ENCODE assay signal across 8 cellular contexts in the genomic region with DNA sequence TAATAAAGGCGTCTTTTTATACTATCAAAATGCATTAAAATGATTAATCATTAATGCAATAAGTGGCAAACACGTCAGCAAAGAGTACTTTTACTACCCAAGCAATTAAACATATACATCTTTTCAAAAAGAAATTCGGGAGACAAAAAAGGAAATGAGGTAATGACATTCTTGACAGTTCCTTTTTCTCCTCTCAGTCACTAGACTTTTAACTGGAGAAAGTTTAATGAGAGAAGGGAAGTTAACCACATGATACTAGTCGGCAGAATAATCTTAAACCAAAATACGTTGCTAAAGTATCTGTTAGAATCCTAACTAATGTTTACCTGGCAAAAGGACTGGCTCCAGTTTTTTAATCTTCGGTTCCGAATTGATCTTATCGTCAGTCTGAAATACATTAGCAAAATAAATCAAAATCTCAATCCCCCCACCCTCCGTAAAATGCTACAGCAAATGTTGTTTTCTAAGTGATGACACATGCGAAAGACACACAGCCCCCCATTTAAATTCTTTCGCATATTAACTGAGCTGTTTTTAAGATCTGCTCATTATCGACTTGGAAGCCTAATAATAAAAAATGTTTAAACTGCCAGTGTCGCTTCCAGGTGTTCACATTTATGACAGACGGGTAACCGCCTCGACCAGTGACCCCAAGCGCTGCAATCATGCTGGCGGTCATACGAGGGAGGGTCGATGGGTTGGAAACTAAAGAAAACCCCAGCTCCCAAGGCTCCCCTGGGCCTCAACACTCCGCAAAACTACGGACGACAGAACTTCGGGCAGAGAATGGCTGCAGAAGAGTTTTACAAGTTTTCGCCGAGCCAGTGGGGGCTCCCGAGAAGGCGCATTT. TPM values are rescaled to one million over a fixed set of nuclear protein-coding genes. Genes with fewer than 3 reads are reported as not detected.
DNase-seq lines count a peak whose midpoint lies in the region; ATAC-seq and TF ChIP-seq lines count a peak whose summit lies in the region.

No MANE protein-coding gene starts in this region.

- H3K4me2 ChIP-seq in BLaER1 treated with 17β-estradiol and CSF1 and Interleukin-3, amounts not matched to agents 10 nM and 100 nM = peak overlapping the region; percentile 77 to 94 (median 92)

- H4K20me1 ChIP-seq in BLaER1 treated with 17β-estradiol and CSF1 and Interleukin-3, amounts not matched to agents 10 nM and 100 nM = peaks cover under 1 to 47% (median 16%) of the 10 kb centered on the region in 11 experiments; a peak in 12 of 22 replicates

- in situ Hi-C loops in Panc1 (cut with HindIII; ENCODE audit: low pct_unique_long_range_greater_than_20kb, low sequenced_read_pairs) = no loop called here

- peaks cover 24 to 39% (median 36%) of the 10 kb centered on the region in 10 experiments for H3K4me1 ChIP-seq in BLaER1 treated with 17β-estradiol and CSF1 and Interleukin-3, amounts not matched to agents 10 nM and 100 nM
- peaks cover 11% of the 10 kb centered on the region; the same call in 1 of the 2 replicates for H3K4me1 ChIP-seq in Panc1 (ENCODE audit: control insufficient read depth, insufficient read depth, low read length)
- peaks cover 26% of the 10 kb centered on the region for H3K4me1 ChIP-seq in mucosa of descending colon (ENCODE audit: low read depth)

- no peaks in the 10 kb centered on the region for H3K27me3 ChIP-seq in BLaER1 treated with 17β-estradiol and CSF1 and Interleukin-3, amounts not matched to agents 10 nM and 100 nM
- H3K27me3 ChIP-seq in Panc1 (ENCODE audit: control insufficient read depth, insufficient read depth, low read length) = no peaks in the 10 kb centered on the region

- peak overlapping the region; percentile 87 to 98 (median 94) for H3K4me3 ChIP-seq in BLaER1 treated with 17β-estradiol and CSF1 and Interleukin-3, amounts not matched to agents 10 nM and 100 nM
- H3K4me3 ChIP-seq in Panc1 (ENCODE audit: low read depth in 2 of 2, low read length in 2 of 2) = peak overlapping the region; percentile 74 to 90
- peak overlapping the region; percentile 81 for H3K4me3 ChIP-seq in mucosa of descending colon

- no peak for DNase-seq in Panc1 (ENCODE audit: low read depth, low spot score)
- DNase-seq in dermis blood vessel endothelial cell = peak; percentile 30
- DNase-seq in mucosa of descending colon = peak in 1 of 3 donors; percentile 49
- DNase-seq in NCI-H1417 treated with DMSO at 0.1 percent for 48 hours (lab: John Stamatoyannopoulos, UW) = no peak
- no peak for DNase-seq in islet precursor cell

- CTCF ChIA-PET in Panc1 (lab: Charles Lee) = no interaction called here

- ATAC-seq in GM21576 (IDR thresholded peaks at IDR 0.05; ENCODE audit: unreplicated experiment) (peak; percentile 9), Panc1 (no peak; the same call in 1 of the 2 replicates), mucosa of descending colon (no peak), HG03460 (IDR thresholded peaks at IDR 0.05; ENCODE audit: unreplicated experiment) (no peak)

- POLR2A ChIA-PET in Panc1 (lab: Charles Lee) = no interaction called here

- intact Hi-C loops in Panc1 (cut with micrococcal nuclease; ENCODE audit: unreplicated experiment) (loop anchor here (5.0 kb wide), 1 partner anchor 137 kb away; no protein-coding TSS in a partner anchor), mucosa of descending colon (cut with DNase I, micrococcal nuclease) (no loop called here)

- no peaks in the 10 kb centered on the region for H3K9me3 ChIP-seq in BLaER1 treated with 17β-estradiol and CSF1 and Interleukin-3, amounts not matched to agents 10 nM and 100 nM (replicated peaks in 1 of 11)
- H3K9me3 ChIP-seq in Panc1 (ENCODE audit: control insufficient read depth, insufficient read depth, low read depth, low read length) = no peaks in the 10 kb centered on the region
- H3K9me3 ChIP-seq in mucosa of descending colon = no peaks in the 10 kb centered on the region

- H3K9ac ChIP-seq in BLaER1 treated with 17β-estradiol and CSF1 and Interleukin-3, amounts not matched to agents 10 nM and 100 nM = peak overlapping the region; percentile 91 to 99 (median 95)

- no TSS peak for BruUV-seq in Panc1 (replicated peaks; lab: Mats Ljungman, UMichigan)

- H3K36me3 ChIP-seq in BLaER1 treated with 17β-estradiol and CSF1 and Interleukin-3, amounts not matched to agents 10 nM and 100 nM = peaks cover 9 to 30% (median 17%) of the 10 kb centered on the region in 11 experiments
- H3K36me3 ChIP-seq in Panc1 (ENCODE audit: control insufficient read depth, insufficient read depth, low read length) (no peaks in the 10 kb centered on the region; the same call in 1 of the 2 replicates), mucosa of descending colon (ENCODE audit: low read depth) (no peaks in the 10 kb centered on the region)

- no peak for TF ChIP-seq CTCF in Panc1 (IDR thresholded peaks at IDR 0.05)
- no peak for TF ChIP-seq CTCF in mucosa of descending colon (IDR thresholded peaks at IDR 0.05)

- H3K27ac ChIP-seq in BLaER1 treated with 17β-estradiol and CSF1 and Interleukin-3, amounts not matched to agents 10 nM and 100 nM = peak overlapping the region; percentile 90 to 99 (median 95)
- H3K27ac ChIP-seq in Panc1 (ENCODE audit: low read length) = peak overlapping the region; percentile 82

RNA-seq across cellular contexts. Expression of a gene that starts 0.8 kb away (rescaled TPM):
- total RNA-seq in Panc1 (2021; ENCODE audit: unreplicated experiment) (19.5 TPM), dermis blood vessel endothelial cell (76.1 and 109 TPM in 2 replicates), mucosa of descending colon (10 to 100 TPM; 34.4 to 42.0 (median 37.5) TPM)
- polyA plus RNA-seq in Panc1 (2012; ENCODE audit: insufficient read length) = 9.8 TPM
